Comparison of ENCODE assay signal across 1 cellular context in genomic region chr10:52757777-52758176, GRCh38.
TF ChIP-seq lines count a peak whose summit lies in the region.

No MANE protein-coding gene starts in this region.

TF ChIP-seq in GM23338, 12 proteins besides CTCF, POLR2A, EP300 and RAD21 (continued from another document):
- TF ChIP-seq ZNF462 (CRISPR knock-in tag; IDR thresholded peaks at IDR 0.05) (no peak), ETS1 (IDR thresholded peaks at IDR 0.05) (no peak)
